ENCODE assay signal across 13 cellular contexts in the genomic region with DNA sequence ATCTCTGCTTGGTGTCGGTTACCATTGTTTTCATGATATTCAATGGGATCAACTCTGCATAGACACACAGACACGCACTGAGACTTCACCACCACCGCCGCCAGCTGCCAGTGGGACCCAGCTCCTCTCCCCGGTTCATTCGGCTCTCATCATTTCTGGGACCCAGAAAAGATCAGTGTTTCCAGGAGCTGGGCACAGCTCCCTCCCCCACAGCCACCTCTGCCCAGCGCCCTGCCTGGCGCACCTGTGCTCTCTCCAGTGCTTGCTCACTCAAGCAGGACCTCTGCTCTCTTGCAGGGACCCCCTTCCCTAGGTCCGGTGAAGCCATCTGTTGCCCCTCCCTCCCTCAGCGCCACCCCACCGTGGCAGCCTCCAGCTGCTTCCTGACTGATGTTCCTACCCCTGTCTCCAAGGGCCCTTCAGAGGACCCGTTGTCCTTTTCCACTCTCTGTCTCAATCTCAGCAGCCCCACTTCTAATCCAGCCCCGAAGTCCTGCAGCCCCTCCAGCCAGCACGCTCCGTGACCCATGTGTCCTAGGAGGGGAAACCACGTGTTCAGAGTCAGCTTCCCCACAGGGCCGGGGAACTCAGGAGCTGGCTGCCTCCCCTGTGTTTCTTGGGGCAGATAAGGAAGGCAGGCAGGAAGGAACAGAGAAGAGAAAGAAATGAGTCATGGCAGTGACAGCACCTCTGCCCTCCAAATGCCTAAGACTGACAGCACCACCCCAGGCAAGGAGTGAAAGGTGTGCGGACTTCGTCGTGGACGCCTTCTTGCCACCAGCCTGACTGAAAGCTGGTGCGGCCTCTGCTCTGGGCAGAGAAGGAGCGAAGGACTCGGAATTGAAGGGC.
DNase-seq lines count a peak whose midpoint lies in the region; ATAC-seq, FAIRE-seq and TF ChIP-seq lines count a peak whose summit lies in the region.
"Had no signal": no experiment of that assay in that cellular context is flagged by ENCODE, and none has a peak within 500 bp of the region (broad histone marks: within the 10 kb centered on the region; RNA-seq: fewer than 3 reads in every experiment).

No MANE protein-coding gene starts in this region.

- no peak overlapping the region for H3K9ac ChIP-seq in mammary epithelial cell (ENCODE audit: insufficient read depth, low read length)

- H3K9me3 ChIP-seq in mammary epithelial cell (replicated peaks; ENCODE audit: insufficient read depth, low read length) (no peaks in the 10 kb centered on the region), transverse colon (no peaks in the 10 kb centered on the region)

- TF ChIP-seq CTCF in MCF 10A (IDR thresholded peaks at IDR 0.05; ENCODE audit: unreplicated experiment) (no peak), mammary epithelial cell (conservative IDR thresholded peaks at IDR 0.05 in 1 of 2, IDR thresholded peaks at IDR 0.05 in 1 of 2; ENCODE audit: extremely low read depth in 1 of 2, insufficient read depth in 1 of 2, low read depth in 1 of 2, low read length in 2 of 2) (no peak), bronchial epithelial cell (IDR thresholded peaks at IDR 0.05; ENCODE audit: insufficient read depth, low read length, severe bottlenecking) (no peak), transverse colon (IDR thresholded peaks at IDR 0.05) (no peak)

- TF ChIP-seq POLR2A in transverse colon (IDR thresholded peaks at IDR 0.05) = no peak

- no peak overlapping the region for H3K4me3 Mint-ChIP-seq in MCF 10A (ENCODE audit: unreplicated experiment)

- no peaks in the 10 kb centered on the region for H3K9me3 Mint-ChIP-seq in MCF 10A (ENCODE audit: unreplicated experiment)

- DNase-seq in MCF 10A (ENCODE audit: unreplicated experiment) = peak; percentile 8
- no peak for DNase-seq in mammary epithelial cell
- peak; percentile 68 for DNase-seq in NCI-H2171 (lab: John Stamatoyannopoulos, UW)
- DNase-seq in bronchial epithelial cell (ENCODE audit: low read depth) = no peak
- no peak for DNase-seq in transverse colon
- no peak for DNase-seq in SKM-1 treated with dmso at 0.1 percent for 144 hours (lab: John Stamatoyannopoulos, UW; ENCODE audit: unreplicated experiment)
- DNase-seq: AML-193, WERI-Rb-1 had no signal

- dilution Hi-C loops in mammary epithelial cell (cut with HindIII; ENCODE audit: low sequenced_read_pairs) = no loop called here

- no peak overlapping the region for H2AFZ ChIP-seq in mammary epithelial cell (ENCODE audit: low read depth, low read length)

- H3K4me2 ChIP-seq in mammary epithelial cell (ENCODE audit: insufficient read depth, low read depth, low read length) = no peak overlapping the region

- WGBS in mammary epithelial cell (ENCODE audit: low coverage, missing lambda C conversion rate) = 87% methylated on average over 15 of the region's 24 CpGs
- WGBS in transverse colon (ENCODE audit: low coverage in 1 of 2), 2 donors = 73 to 92% methylated on average over 5 to 24 of the region's 24 CpGs

- no peaks in the 10 kb centered on the region for H3K79me2 ChIP-seq in mammary epithelial cell (ENCODE audit: insufficient read depth, low read length)

- no peaks in the 10 kb centered on the region for H3K27me3 ChIP-seq in mammary epithelial cell (ENCODE audit: insufficient read depth, low read length)
- H3K27me3 ChIP-seq in bronchial epithelial cell (ENCODE audit: control insufficient read depth, insufficient read depth, low read length) = no peaks in the 10 kb centered on the region
- H3K27me3 ChIP-seq in transverse colon = no peaks in the 10 kb centered on the region

- H3K4me1 ChIP-seq in mammary epithelial cell (ENCODE audit: insufficient read depth, low read length) (no peaks in the 10 kb centered on the region), transverse colon (peaks cover 0 to 8% (median 1%) of the 10 kb centered on the region in 4 donors)

- H3K36me3 ChIP-seq in mammary epithelial cell (ENCODE audit: insufficient read depth, low read length) (no peaks in the 10 kb centered on the region), bronchial epithelial cell (ENCODE audit: control insufficient read depth, insufficient read depth, low read length) (no peaks in the 10 kb centered on the region), transverse colon (no peaks in the 10 kb centered on the region)
- H3K36me3 ChIP-seq: WERI-Rb-1 had no signal

- H3K4me3 ChIP-seq in mammary epithelial cell (replicated peaks in 1 of 3; ENCODE audit: insufficient read depth in 1 of 3, low read depth in 2 of 3, low read length in 3 of 3) (no peak overlapping the region), bronchial epithelial cell (ENCODE audit: low read depth, low read length) (no peak overlapping the region), transverse colon (no peak overlapping the region)
- H3K4me3 ChIP-seq: SK-N-MC had no signal

- no peak overlapping the region for H3K27ac Mint-ChIP-seq in MCF 10A (ENCODE audit: low read depth, unreplicated experiment)

- TF ChIP-seq EP300 in transverse colon (IDR thresholded peaks at IDR 0.05; ENCODE audit: low read depth) = no peak

- H3K27ac ChIP-seq in mammary epithelial cell (ENCODE audit: insufficient read depth, low read depth, low read length) (no peak overlapping the region), transverse colon (peak overlapping the region in 3 of 4 donors; percentile 16 to 41 (median 39))
- H3K27ac ChIP-seq: SK-N-MC, WERI-Rb-1 had no signal

- FAIRE-seq in bronchial epithelial cell (lab: Jason Lieb, UNC) = peak; percentile 55
- FAIRE-seq: colon had no signal

- in situ Hi-C loops in mammary epithelial cell (cut with MboI; ENCODE audit: low sequenced_read_pairs in 2 of 2) (no loop called here), transverse colon (cut with MboI; ENCODE audit: low pct_ligation_motif_present in 1 of 4, low pct_unique_long_range_greater_than_20kb in 1 of 4, low sequenced_read_pairs in 3 of 4) (no loop called here)

- H3K27me3 Mint-ChIP-seq in MCF 10A (ENCODE audit: insufficient read depth, unreplicated experiment) = peaks cover 57% of the 10 kb centered on the region

- H4K20me1 ChIP-seq in mammary epithelial cell (ENCODE audit: insufficient read depth, low read length) = no peaks in the 10 kb centered on the region

- no TSS peak for BruUV-seq in MCF 10A (replicated peaks; lab: Mats Ljungman, UMichigan)
- BruUV-seq in mammary epithelial cell (replicated peaks; lab: Mats Ljungman, UMichigan) = no TSS peak

- H3K4me1 Mint-ChIP-seq in MCF 10A (ENCODE audit: insufficient read depth, unreplicated experiment) = peaks cover 7% of the 10 kb centered on the region

- H3K36me3 Mint-ChIP-seq in MCF 10A (ENCODE audit: insufficient read depth, unreplicated experiment) = no peaks in the 10 kb centered on the region

- CTCF ChIA-PET in MCF 10A (lab: Yijun Ruan, JAX) = no interaction called here
- CTCF ChIA-PET in mammary epithelial cell (lab: Charles Lee; ENCODE audit: low non-redundant PET) = no interaction called here

- POLR2A ChIA-PET in MCF 10A (lab: Yijun Ruan, JAX) = interaction anchor here (0.8 kb wide), 1 partner anchor 14 kb away, joined by 3 read pairs; no protein-coding TSS in a partner anchor

- intact Hi-C loops in MCF 10A (cut with micrococcal nuclease) = no loop called here
- intact Hi-C loops in mammary epithelial cell (cut with micrococcal nuclease) = no loop called here
- intact Hi-C loops in transverse colon (cut with DNase I; ENCODE audit: low total_unique reads) = no loop called here

- no peak for ATAC-seq in GM19397 (IDR thresholded peaks at IDR 0.05; ENCODE audit: unreplicated experiment)
- ATAC-seq in GM18511 (IDR thresholded peaks at IDR 0.05; ENCODE audit: unreplicated experiment) = no peak
- ATAC-seq: HCT116 had no signal

Comparison
In these comparisons a context has a peak if more than half of its experiments do, and no peak if none do; other contexts are left out.
1. DNase-seq: peak in MCF 10A (single experiment) and NCI-H2171 (single experiment); none in mammary epithelial cell (single experiment), bronchial epithelial cell (single experiment), transverse colon (single experiment) and SKM-1 treated with dmso at 0.1 percent for 144 hours (single experiment).